ENCODE assay signal across 1 cellular context in the genomic region with DNA sequence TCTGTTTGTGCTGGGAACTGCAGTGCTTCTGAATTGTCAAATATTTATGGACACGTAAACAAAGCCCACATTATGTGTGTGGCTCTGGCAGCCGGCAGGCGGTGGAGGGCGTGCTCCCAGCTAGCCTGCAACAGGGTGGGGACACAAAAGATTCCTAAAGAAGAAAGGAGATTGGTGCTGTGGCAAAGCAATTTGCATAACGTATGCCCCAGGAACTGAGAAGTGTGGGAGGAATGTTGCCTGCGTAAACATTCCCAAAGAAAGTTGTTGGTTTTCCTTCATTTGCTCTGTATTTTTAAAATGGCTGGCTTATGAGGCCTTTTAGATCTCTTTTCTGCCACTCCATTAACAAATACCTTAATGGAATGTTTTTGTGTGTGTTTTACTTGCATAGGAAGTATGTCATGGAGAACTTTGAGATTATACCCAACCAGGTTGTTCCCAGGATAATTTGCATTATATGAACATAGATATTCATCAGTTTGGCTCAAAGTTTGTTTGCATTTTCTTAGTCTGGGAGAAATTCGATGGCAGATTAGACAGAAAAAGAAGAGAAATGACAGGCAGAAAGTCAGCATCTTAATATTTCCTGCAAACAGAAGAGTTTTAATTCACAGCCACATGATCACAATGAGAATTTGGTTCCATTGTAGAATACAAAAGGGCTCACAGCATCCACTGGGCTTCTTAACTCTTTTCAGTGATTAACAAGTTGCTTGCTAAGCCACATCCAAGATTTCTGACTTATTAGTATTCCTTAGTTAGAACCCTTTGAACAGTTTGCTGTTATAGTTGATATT.
TF ChIP-seq lines count a peak whose summit lies in the region.

No MANE protein-coding gene starts in this region.

TF ChIP-seq in HepG2, 621 proteins besides CTCF, POLR2A, EP300 and RAD21 (continues in another document):
- TF ChIP-seq ZNF83 (CRISPR knock-in tag; IDR thresholded peaks at IDR 0.05; ENCODE audit: borderline replicate concordance) (no peak), FOXJ3 (CRISPR knock-in tag; IDR thresholded peaks at IDR 0.05; ENCODE audit: borderline replicate concordance) (peak; percentile 22; the same call in 1 of the 2 replicates), RCOR2 (CRISPR knock-in tag; IDR thresholded peaks at IDR 0.05) (no peak), BRF2 (CRISPR knock-in tag; IDR thresholded peaks at IDR 0.05) (no peak), RBM39 (IDR thresholded peaks at IDR 0.05; ENCODE audit: low read depth, low read length, poor library complexity, severe bottlenecking) (no peak), SALL1 (CRISPR knock-in tag; IDR thresholded peaks at IDR 0.05) (peak; percentile 74), ARNTL (CRISPR knock-in tag; IDR thresholded peaks at IDR 0.05) (0 out of 2 replicates have a peak, but pooled peaks have one; percentile 42), PATZ1 (CRISPR knock-in tag; IDR thresholded peaks at IDR 0.05) (peak; percentile 14; the same call in 1 of the 2 replicates), FOXK1 (CRISPR knock-in tag; IDR thresholded peaks at IDR 0.05; ENCODE audit: borderline replicate concordance, low read depth) (peak; percentile 47; the same call in 1 of the 2 replicates), FOXP4 (CRISPR knock-in tag; IDR thresholded peaks at IDR 0.05) (peak; percentile 69), ZNF761 (CRISPR knock-in tag; conservative IDR thresholded peaks at IDR 0.05) (no peak), FOXA3 (CRISPR knock-in tag; IDR thresholded peaks at IDR 0.05) (peak; percentile 29; the same call in 1 of the 2 replicates), MAF1 (CRISPR knock-in tag; IDR thresholded peaks at IDR 0.05; ENCODE audit: borderline replicate concordance) (no peak), SOX13 (IDR thresholded peaks at IDR 0.05) (no peak), SOX13 (CRISPR knock-in tag; conservative IDR thresholded peaks at IDR 0.05 in 1 of 2, IDR thresholded peaks at IDR 0.05 in 1 of 2) (0 out of 4 replicates have a peak, but pooled peaks of 1 of the 2 experiments have one; percentile 8), SOX6 (IDR thresholded peaks at IDR 0.05) (no peak), SOX6 (CRISPR knock-in tag; IDR thresholded peaks at IDR 0.05) (peak; percentile 31), ZNF253 (CRISPR knock-in tag; IDR thresholded peaks at IDR 0.05; ENCODE audit: borderline replicate concordance) (no peak), ARID4A (CRISPR knock-in tag; IDR thresholded peaks at IDR 0.05; ENCODE audit: borderline replicate concordance) (peak; percentile 20; the same call in 1 of the 2 replicates), BCL6 (CRISPR knock-in tag; IDR thresholded peaks at IDR 0.05) (peak; percentile 42; the same call in 1 of the 2 replicates), TEAD3 (CRISPR knock-in tag; optimal IDR thresholded peaks at IDR 0.05; ENCODE audit: borderline replicate concordance) (peak; percentile 59), ZMYM4 (CRISPR knock-in tag; IDR thresholded peaks at IDR 0.05) (peak; percentile 40; the same call in 1 of the 2 replicates), POGZ (CRISPR knock-in tag; IDR thresholded peaks at IDR 0.05) (0 out of 2 replicates have a peak, but pooled peaks have one; percentile 21), KLF16 (CRISPR knock-in tag; IDR thresholded peaks at IDR 0.05) (peak in 1 of 2 experiments; percentile 27; a peak in 1 of 4 replicates), ZNF75D (CRISPR knock-in tag; IDR thresholded peaks at IDR 0.05; ENCODE audit: borderline replicate concordance) (no peak), ZNF563 (CRISPR knock-in tag; IDR thresholded peaks at IDR 0.05) (no peak), MXI1 (IDR thresholded peaks at IDR 0.05; ENCODE audit: borderline replicate concordance, low read depth, low read length) (peak; percentile 46; the same call in 1 of the 3 replicates), YY1 (IDR thresholded peaks at IDR 0.05; ENCODE audit: insufficient read depth, insufficient replicate concordance, low read depth, low read length) (peak; percentile 25), GATA4 (IDR thresholded peaks at IDR 0.05; ENCODE audit: borderline replicate concordance, low read depth) (no peak)
- TF ChIP-seq, protein P1, sequence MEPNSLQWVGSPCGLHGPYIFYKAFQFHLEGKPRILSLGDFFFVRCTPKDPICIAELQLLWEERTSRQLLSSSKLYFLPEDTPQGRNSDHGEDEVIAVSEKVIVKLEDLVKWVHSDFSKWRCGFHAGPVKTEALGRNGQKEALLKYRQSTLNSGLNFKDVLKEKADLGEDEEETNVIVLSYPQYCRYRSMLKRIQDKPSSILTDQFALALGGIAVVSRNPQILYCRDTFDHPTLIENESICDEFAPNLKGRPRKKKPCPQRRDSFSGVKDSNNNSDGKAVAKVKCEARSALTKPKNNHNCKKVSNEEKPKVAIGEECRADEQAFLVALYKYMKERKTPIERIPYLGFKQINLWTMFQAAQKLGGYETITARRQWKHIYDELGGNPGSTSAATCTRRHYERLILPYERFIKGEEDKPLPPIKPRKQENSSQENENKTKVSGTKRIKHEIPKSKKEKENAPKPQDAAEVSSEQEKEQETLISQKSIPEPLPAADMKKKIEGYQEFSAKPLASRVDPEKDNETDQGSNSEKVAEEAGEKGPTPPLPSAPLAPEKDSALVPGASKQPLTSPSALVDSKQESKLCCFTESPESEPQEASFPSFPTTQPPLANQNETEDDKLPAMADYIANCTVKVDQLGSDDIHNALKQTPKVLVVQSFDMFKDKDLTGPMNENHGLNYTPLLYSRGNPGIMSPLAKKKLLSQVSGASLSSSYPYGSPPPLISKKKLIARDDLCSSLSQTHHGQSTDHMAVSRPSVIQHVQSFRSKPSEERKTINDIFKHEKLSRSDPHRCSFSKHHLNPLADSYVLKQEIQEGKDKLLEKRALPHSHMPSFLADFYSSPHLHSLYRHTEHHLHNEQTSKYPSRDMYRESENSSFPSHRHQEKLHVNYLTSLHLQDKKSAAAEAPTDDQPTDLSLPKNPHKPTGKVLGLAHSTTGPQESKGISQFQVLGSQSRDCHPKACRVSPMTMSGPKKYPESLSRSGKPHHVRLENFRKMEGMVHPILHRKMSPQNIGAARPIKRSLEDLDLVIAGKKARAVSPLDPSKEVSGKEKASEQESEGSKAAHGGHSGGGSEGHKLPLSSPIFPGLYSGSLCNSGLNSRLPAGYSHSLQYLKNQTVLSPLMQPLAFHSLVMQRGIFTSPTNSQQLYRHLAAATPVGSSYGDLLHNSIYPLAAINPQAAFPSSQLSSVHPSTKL (CRISPR knock-in tag; IDR thresholded peaks at IDR 0.05): peak; percentile 60
- TF ChIP-seq, protein P2, sequence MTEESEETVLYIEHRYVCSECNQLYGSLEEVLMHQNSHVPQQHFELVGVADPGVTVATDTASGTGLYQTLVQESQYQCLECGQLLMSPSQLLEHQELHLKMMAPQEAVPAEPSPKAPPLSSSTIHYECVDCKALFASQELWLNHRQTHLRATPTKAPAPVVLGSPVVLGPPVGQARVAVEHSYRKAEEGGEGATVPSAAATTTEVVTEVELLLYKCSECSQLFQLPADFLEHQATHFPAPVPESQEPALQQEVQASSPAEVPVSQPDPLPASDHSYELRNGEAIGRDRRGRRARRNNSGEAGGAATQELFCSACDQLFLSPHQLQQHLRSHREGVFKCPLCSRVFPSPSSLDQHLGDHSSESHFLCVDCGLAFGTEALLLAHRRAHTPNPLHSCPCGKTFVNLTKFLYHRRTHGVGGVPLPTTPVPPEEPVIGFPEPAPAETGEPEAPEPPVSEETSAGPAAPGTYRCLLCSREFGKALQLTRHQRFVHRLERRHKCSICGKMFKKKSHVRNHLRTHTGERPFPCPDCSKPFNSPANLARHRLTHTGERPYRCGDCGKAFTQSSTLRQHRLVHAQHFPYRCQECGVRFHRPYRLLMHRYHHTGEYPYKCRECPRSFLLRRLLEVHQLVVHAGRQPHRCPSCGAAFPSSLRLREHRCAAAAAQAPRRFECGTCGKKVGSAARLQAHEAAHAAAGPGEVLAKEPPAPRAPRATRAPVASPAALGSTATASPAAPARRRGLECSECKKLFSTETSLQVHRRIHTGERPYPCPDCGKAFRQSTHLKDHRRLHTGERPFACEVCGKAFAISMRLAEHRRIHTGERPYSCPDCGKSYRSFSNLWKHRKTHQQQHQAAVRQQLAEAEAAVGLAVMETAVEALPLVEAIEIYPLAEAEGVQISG (CRISPR knock-in tag; IDR thresholded peaks at IDR 0.05): no peak
- TF ChIP-seq, protein P3, sequence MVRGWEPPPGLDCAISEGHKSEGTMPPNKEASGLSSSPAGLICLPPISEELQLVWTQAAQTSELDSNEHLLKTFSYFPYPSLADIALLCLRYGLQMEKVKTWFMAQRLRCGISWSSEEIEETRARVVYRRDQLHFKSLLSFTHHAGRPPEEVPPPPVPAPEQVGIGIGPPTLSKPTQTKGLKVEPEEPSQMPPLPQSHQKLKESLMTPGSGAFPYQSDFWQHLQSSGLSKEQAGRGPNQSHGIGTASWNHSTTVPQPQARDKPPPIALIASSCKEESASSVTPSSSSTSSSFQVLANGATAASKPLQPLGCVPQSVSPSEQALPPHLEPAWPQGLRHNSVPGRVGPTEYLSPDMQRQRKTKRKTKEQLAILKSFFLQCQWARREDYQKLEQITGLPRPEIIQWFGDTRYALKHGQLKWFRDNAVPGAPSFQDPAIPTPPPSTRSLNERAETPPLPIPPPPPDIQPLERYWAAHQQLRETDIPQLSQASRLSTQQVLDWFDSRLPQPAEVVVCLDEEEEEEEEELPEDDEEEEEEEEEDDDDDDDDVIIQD (CRISPR knock-in tag; IDR thresholded peaks at IDR 0.05; ENCODE audit: low read depth): peak; percentile 60; the same call in 1 of the 2 replicates
- TF ChIP-seq, protein P4, sequence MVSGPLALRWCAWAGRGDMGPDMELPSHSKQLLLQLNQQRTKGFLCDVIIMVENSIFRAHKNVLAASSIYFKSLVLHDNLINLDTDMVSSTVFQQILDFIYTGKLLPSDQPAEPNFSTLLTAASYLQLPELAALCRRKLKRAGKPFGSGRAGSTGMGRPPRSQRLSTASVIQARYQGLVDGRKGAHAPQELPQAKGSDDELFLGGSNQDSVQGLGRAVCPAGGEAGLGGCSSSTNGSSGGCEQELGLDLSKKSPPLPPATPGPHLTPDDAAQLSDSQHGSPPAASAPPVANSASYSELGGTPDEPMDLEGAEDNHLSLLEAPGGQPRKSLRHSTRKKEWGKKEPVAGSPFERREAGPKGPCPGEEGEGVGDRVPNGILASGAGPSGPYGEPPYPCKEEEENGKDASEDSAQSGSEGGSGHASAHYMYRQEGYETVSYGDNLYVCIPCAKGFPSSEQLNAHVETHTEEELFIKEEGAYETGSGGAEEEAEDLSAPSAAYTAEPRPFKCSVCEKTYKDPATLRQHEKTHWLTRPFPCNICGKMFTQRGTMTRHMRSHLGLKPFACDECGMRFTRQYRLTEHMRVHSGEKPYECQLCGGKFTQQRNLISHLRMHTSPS (CRISPR knock-in tag; IDR thresholded peaks at IDR 0.05; ENCODE audit: low read depth): no peak
